8 cellular contexts compared by ENCODE assay signal in the genomic region with DNA sequence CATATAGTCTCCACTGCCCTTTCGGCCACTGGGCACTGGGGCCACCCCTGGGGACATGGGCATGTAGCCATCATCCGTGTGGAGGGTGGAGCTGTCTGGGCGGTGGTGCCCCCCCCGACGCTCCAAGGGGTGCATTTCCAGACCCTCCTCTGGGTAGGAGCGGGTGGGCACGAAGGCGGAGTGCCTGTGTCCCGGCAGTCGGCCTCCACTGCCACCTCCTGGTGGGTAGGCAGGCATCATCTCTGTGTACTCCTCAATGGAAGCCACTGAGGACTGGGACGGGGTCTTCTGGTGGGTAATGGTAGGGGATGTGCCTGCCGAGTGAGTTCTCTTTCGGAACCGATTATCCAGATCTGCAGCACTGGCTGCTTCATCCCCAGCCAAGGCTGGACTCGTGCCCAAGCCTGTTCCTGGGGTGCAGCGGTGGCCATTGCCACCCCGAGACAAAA. TPM values are rescaled to one million over a fixed set of nuclear protein-coding genes. Genes with fewer than 3 reads are reported as not detected.
DNase-seq lines count a peak whose midpoint lies in the region; ATAC-seq and TF ChIP-seq lines count a peak whose summit lies in the region.

No MANE protein-coding gene starts in this region.

- intact Hi-C loops in heart right ventricle (cut with DNase I) = loop anchor here (5.0 to 10.0 kb wide), 16 partner anchors 52 to 762 kb away; no protein-coding TSS in a partner anchor

- 41 to 53% methylated on average over 17 of the region's 17 CpGs for WGBS in heart right ventricle, 2 donors

- H3K27ac ChIP-seq in VCaP = no peak overlapping the region
- peak overlapping the region; percentile 57 to 97 (median 94) for H3K27ac ChIP-seq in heart right ventricle
- H3K27ac ChIP-seq in stomach smooth muscle (ENCODE audit: low read length) = peak overlapping the region; percentile 89

- ATAC-seq in heart right ventricle = peak in 6 of 8 donors; percentile 29 to 58 (median 42)

- H3K4me3 ChIP-seq in heart right ventricle = peak overlapping the region in 9 of 10 donors; percentile 68 to 95 (median 85)
- H3K4me3 ChIP-seq in stomach smooth muscle (ENCODE audit: low read length in 2 of 2) = peak overlapping the region; percentile 79 to 82

- H3K9me3 ChIP-seq in heart right ventricle = peaks cover 0 to 4% (median 0%) of the 10 kb centered on the region in 11 donors
- no peaks in the 10 kb centered on the region for H3K9me3 ChIP-seq in stomach smooth muscle (ENCODE audit: control insufficient read depth in 2 of 2, low read length in 2 of 2)

- H3K27me3 ChIP-seq in heart right ventricle = peaks cover 0 to 47% (median 0%) of the 10 kb centered on the region in 7 donors
- H3K27me3 ChIP-seq in stomach smooth muscle (ENCODE audit: control insufficient read depth in 1 of 2, insufficient read depth in 2 of 2, low read length in 2 of 2) = no peaks in the 10 kb centered on the region

- H3K36me3 ChIP-seq in heart right ventricle (peaks cover 0 to 9% (median 0%) of the 10 kb centered on the region in 9 donors), stomach smooth muscle (ENCODE audit: control insufficient read depth in 2 of 2, insufficient read depth in 2 of 2, low read length in 2 of 2) (no peaks in the 10 kb centered on the region)

- DNase-seq in NCI-H82 (lab: John Stamatoyannopoulos, UW) (peak; percentile 24), NCI-H82 treated with DMSO at 0.1 percent for 48 hours (lab: John Stamatoyannopoulos, UW; ENCODE audit: unreplicated experiment) (no peak), heart right ventricle (peak; percentile 27 to 46), HuH-7 (ENCODE audit: low spot score) (no peak), glomerular visceral epithelial cell (ENCODE audit: extremely low spot score) (no peak), pons (ENCODE audit: low spot score) (no peak)

- H3K4me1 ChIP-seq in heart right ventricle (peaks cover 8 to 88% (median 67%) of the 10 kb centered on the region in 9 donors), stomach smooth muscle (ENCODE audit: control insufficient read depth, insufficient read depth, low read length) (peaks cover 64% of the 10 kb centered on the region)

- H3K9ac ChIP-seq in stomach smooth muscle (ENCODE audit: low read length in 2 of 2) = peak overlapping the region; percentile 58 to 89

- TF ChIP-seq CTCF in VCaP (conservative IDR thresholded peaks at IDR 0.05) = peak; percentile 15; the same call in 1 of the 2 replicates
- peak; percentile 36 to 74 (median 69) for TF ChIP-seq CTCF in heart right ventricle (IDR thresholded peaks at IDR 0.05)

RNA-seq across cellular contexts. Expression of a gene that starts 2.8 kb away (rescaled TPM):
- total RNA-seq in heart right ventricle = 10 to 100 TPM; 12.7 to 20.2 (median 15.1) TPM
- 1 to 10 TPM; 2.2 to 5.6 TPM for polyA plus RNA-seq in heart right ventricle

RNA-seq across cellular contexts. Expression of a gene that starts 39.0 kb away (rescaled TPM):
- total RNA-seq in heart right ventricle = 10 to 100 TPM; 28.3 to 57.1 (median 39.1) TPM
- 1 to 10 TPM; 4.5 to 7.0 TPM for polyA plus RNA-seq in heart right ventricle

Comparison
In these comparisons a context has a peak if more than half of its experiments do, and no peak if none do; other contexts are left out.
1. DNase-seq: peak in NCI-H82 (single experiment) and heart right ventricle (2 of 2); none in NCI-H82 treated with DMSO at 0.1 percent for 48 hours (single experiment), HuH-7 (single experiment), glomerular visceral epithelial cell (single experiment) and pons (single experiment).